ENCODE assay signal across 1 cellular context in the genomic region with DNA sequence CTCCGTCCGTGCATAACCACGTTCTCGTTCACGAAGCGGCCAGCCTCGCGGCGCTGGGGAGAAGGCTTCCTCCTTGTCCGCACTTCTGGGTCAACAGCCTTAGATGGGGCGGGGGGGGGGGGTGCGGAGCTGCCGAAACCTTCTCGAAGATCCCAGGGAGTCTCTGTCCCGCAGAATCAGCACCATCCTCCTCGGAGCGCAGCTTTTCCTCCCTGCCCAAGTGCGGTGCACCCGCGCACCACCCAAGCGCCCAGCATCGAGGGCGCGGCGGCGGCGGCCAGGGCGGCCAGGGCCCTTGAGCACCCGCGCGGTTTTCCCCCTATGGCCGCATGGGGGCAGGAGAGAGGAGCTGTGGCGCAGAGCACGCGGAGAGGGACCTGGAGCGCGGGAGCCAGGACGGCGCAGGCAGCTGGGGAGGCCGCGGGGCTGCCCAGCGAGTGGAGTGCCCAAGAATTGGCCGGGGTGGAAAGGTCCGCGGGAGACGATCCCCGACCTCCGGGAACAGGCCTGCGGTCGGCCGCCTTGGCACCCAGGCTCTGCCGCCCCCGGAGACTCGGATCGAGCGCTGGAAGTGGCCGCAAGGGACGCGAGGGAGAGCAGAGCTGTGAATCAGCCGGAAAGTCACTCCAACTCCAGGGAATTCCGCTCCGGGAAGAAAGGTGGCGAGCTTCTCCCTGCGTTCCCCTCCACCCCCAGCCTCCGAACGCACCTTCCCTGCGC.
A peak's percentile ranks its signal among the peaks of the same experiment; 100 is the strongest.
TF ChIP-seq lines count a peak whose summit lies in the region.

No MANE protein-coding gene starts in this region.

TF ChIP-seq in K562, 482 proteins besides CTCF, POLR2A, EP300 and RAD21 (continues in another document):
- no peak for TF ChIP-seq GTF2A2 (tag; IDR thresholded peaks at IDR 0.05)
- TF ChIP-seq, protein P1, sequence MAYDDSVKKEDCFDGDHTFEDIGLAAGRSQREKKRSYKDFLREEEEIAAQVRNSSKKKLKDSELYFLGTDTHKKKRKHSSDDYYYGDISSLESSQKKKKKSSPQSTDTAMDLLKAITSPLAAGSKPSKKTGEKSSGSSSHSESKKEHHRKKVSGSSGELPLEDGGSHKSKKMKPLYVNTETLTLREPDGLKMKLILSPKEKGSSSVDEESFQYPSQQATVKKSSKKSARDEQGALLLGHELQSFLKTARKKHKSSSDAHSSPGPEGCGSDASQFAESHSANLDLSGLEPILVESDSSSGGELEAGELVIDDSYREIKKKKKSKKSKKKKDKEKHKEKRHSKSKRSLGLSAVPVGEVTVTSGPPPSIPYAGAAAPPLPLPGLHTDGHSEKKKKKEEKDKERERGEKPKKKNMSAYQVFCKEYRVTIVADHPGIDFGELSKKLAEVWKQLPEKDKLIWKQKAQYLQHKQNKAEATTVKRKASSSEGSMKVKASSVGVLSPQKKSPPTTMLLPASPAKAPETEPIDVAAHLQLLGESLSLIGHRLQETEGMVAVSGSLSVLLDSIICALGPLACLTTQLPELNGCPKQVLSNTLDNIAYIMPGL (CRISPR knock-in tag; IDR thresholded peaks at IDR 0.05), result no peak
- TF ChIP-seq ETV6 (IDR thresholded peaks at IDR 0.05; ENCODE audit: borderline replicate concordance in 1 of 2, low read depth in 2 of 2, low read length in 1 of 2), result no peak
- TF ChIP-seq ETV6 (CRISPR knock-in tag; IDR thresholded peaks at IDR 0.05; ENCODE audit: borderline replicate concordance), result no peak
- no peak for TF ChIP-seq RBM22 (IDR thresholded peaks at IDR 0.05; ENCODE audit: low read depth, low read length, poor library complexity, severe bottlenecking)
- TF ChIP-seq JUN (IDR thresholded peaks at IDR 0.05; ENCODE audit: borderline replicate concordance, low read depth, low read length), result no peak
- TF ChIP-seq JUN (CRISPR knock-in tag; IDR thresholded peaks at IDR 0.05; ENCODE audit: borderline replicate concordance), result no peak
- no peak for TF ChIP-seq GTF2F1 (IDR thresholded peaks at IDR 0.05; ENCODE audit: low read depth, low read length)
- TF ChIP-seq TRIM24 (IDR thresholded peaks at IDR 0.05), result no peak
- TF ChIP-seq, protein P2, sequence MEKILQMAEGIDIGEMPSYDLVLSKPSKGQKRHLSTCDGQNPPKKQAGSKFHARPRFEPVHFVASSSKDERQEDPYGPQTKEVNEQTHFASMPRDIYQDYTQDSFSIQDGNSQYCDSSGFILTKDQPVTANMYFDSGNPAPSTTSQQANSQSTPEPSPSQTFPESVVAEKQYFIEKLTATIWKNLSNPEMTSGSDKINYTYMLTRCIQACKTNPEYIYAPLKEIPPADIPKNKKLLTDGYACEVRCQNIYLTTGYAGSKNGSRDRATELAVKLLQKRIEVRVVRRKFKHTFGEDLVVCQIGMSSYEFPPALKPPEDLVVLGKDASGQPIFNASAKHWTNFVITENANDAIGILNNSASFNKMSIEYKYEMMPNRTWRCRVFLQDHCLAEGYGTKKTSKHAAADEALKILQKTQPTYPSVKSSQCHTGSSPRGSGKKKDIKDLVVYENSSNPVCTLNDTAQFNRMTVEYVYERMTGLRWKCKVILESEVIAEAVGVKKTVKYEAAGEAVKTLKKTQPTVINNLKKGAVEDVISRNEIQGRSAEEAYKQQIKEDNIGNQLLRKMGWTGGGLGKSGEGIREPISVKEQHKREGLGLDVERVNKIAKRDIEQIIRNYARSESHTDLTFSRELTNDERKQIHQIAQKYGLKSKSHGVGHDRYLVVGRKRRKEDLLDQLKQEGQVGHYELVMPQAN (IDR thresholded peaks at IDR 0.05; ENCODE audit: borderline replicate concordance), result no peak
- TF ChIP-seq POLR3A (IDR thresholded peaks at IDR 0.05; ENCODE audit: borderline replicate concordance, extremely low read depth, insufficient read depth, insufficient read length), result no peak
- TF ChIP-seq, protein P3, sequence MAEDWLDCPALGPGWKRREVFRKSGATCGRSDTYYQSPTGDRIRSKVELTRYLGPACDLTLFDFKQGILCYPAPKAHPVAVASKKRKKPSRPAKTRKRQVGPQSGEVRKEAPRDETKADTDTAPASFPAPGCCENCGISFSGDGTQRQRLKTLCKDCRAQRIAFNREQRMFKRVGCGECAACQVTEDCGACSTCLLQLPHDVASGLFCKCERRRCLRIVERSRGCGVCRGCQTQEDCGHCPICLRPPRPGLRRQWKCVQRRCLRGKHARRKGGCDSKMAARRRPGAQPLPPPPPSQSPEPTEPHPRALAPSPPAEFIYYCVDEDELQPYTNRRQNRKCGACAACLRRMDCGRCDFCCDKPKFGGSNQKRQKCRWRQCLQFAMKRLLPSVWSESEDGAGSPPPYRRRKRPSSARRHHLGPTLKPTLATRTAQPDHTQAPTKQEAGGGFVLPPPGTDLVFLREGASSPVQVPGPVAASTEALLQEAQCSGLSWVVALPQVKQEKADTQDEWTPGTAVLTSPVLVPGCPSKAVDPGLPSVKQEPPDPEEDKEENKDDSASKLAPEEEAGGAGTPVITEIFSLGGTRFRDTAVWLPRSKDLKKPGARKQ (CRISPR knock-in tag; IDR thresholded peaks at IDR 0.05), result no peak
- TF ChIP-seq, protein P4, sequence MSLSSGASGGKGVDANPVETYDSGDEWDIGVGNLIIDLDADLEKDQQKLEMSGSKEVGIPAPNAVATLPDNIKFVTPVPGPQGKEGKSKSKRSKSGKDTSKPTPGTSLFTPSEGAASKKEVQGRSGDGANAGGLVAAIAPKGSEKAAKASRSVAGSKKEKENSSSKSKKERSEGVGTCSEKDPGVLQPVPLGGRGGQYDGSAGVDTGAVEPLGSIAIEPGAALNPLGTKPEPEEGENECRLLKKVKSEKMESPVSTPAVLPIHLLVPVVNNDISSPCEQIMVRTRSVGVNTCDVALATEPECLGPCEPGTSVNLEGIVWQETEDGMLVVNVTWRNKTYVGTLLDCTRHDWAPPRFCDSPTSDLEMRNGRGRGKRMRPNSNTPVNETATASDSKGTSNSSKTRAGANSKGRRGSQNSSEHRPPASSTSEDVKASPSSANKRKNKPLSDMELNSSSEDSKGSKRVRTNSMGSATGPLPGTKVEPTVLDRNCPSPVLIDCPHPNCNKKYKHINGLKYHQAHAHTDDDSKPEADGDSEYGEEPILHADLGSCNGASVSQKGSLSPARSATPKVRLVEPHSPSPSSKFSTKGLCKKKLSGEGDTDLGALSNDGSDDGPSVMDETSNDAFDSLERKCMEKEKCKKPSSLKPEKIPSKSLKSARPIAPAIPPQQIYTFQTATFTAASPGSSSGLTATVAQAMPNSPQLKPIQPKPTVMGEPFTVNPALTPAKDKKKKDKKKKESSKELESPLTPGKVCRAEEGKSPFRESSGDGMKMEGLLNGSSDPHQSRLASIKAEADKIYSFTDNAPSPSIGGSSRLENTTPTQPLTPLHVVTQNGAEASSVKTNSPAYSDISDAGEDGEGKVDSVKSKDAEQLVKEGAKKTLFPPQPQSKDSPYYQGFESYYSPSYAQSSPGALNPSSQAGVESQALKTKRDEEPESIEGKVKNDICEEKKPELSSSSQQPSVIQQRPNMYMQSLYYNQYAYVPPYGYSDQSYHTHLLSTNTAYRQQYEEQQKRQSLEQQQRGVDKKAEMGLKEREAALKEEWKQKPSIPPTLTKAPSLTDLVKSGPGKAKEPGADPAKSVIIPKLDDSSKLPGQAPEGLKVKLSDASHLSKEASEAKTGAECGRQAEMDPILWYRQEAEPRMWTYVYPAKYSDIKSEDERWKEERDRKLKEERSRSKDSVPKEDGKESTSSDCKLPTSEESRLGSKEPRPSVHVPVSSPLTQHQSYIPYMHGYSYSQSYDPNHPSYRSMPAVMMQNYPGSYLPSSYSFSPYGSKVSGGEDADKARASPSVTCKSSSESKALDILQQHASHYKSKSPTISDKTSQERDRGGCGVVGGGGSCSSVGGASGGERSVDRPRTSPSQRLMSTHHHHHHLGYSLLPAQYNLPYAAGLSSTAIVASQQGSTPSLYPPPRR (CRISPR knock-in tag; IDR thresholded peaks at IDR 0.05; ENCODE audit: borderline replicate concordance), result no peak
- TF ChIP-seq, protein P5, sequence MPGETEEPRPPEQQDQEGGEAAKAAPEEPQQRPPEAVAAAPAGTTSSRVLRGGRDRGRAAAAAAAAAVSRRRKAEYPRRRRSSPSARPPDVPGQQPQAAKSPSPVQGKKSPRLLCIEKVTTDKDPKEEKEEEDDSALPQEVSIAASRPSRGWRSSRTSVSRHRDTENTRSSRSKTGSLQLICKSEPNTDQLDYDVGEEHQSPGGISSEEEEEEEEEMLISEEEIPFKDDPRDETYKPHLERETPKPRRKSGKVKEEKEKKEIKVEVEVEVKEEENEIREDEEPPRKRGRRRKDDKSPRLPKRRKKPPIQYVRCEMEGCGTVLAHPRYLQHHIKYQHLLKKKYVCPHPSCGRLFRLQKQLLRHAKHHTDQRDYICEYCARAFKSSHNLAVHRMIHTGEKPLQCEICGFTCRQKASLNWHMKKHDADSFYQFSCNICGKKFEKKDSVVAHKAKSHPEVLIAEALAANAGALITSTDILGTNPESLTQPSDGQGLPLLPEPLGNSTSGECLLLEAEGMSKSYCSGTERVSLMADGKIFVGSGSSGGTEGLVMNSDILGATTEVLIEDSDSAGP (CRISPR knock-in tag; IDR thresholded peaks at IDR 0.05), result no peak
- TF ChIP-seq, protein P6, sequence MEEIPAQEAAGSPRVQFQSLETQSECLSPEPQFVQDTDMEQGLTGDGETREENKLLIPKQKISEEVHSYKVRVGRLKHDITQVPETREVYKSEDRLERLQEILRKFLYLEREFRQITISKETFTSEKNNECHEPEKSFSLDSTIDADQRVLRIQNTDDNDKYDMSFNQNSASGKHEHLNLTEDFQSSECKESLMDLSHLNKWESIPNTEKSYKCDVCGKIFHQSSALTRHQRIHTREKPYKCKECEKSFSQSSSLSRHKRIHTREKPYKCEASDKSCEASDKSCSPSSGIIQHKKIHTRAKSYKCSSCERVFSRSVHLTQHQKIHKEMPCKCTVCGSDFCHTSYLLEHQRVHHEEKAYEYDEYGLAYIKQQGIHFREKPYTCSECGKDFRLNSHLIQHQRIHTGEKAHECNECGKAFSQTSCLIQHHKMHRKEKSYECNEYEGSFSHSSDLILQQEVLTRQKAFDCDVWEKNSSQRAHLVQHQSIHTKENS (CRISPR knock-in tag; IDR thresholded peaks at IDR 0.05), result no peak
- TF ChIP-seq, protein P7, sequence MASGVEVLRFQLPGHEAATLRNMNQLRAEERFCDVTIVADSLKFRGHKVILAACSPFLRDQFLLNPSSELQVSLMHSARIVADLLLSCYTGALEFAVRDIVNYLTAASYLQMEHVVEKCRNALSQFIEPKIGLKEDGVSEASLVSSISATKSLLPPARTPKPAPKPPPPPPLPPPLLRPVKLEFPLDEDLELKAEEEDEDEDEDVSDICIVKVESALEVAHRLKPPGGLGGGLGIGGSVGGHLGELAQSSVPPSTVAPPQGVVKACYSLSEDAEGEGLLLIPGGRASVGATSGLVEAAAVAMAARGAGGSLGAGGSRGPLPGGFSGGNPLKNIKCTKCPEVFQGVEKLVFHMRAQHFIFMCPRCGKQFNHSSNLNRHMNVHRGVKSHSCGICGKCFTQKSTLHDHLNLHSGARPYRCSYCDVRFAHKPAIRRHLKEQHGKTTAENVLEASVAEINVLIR (CRISPR knock-in tag; IDR thresholded peaks at IDR 0.05), result no peak
- no peak for TF ChIP-seq EZH2 (IDR thresholded peaks at IDR 0.05; ENCODE audit: borderline replicate concordance, low read depth, low read length)
- TF ChIP-seq MBD2 (IDR thresholded peaks at IDR 0.05; ENCODE audit: borderline replicate concordance, low read depth), result no peak
- no peak for TF ChIP-seq ZFX (CRISPR knock-in tag; IDR thresholded peaks at IDR 0.05)
- no peak for TF ChIP-seq KDM4B (IDR thresholded peaks at IDR 0.05; ENCODE audit: borderline replicate concordance in 2 of 2, low read depth in 1 of 2)
- TF ChIP-seq KLF1 (tag; IDR thresholded peaks at IDR 0.05), result no peak
- peak; percentile 73; the same call in 1 of the 2 replicates for TF ChIP-seq NR3C1 (CRISPR knock-in tag; IDR thresholded peaks at IDR 0.05)
- no peak for TF ChIP-seq TCF3 (CRISPR knock-in tag; IDR thresholded peaks at IDR 0.05)
- TF ChIP-seq PRPF4 (IDR thresholded peaks at IDR 0.05; ENCODE audit: insufficient read depth, low read depth, low read length, poor library complexity, severe bottlenecking), result no peak
- TF ChIP-seq, protein P8, sequence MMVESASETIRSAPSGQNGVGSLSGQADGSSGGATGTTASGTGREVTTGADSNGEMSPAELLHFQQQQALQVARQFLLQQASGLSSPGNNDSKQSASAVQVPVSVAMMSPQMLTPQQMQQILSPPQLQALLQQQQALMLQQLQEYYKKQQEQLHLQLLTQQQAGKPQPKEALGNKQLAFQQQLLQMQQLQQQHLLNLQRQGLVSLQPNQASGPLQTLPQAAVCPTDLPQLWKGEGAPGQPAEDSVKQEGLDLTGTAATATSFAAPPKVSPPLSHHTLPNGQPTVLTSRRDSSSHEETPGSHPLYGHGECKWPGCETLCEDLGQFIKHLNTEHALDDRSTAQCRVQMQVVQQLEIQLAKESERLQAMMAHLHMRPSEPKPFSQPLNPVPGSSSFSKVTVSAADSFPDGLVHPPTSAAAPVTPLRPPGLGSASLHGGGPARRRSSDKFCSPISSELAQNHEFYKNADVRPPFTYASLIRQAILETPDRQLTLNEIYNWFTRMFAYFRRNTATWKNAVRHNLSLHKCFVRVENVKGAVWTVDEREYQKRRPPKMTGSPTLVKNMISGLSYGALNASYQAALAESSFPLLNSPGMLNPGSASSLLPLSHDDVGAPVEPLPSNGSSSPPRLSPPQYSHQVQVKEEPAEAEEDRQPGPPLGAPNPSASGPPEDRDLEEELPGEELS (CRISPR knock-in tag; IDR thresholded peaks at IDR 0.05; ENCODE audit: borderline replicate concordance), result no peak
- TF ChIP-seq HCFC1 (IDR thresholded peaks at IDR 0.05; ENCODE audit: low read depth, low read length), result no peak
- no peak for TF ChIP-seq PTRF (tag; IDR thresholded peaks at IDR 0.05)
- TF ChIP-seq RFX5 (IDR thresholded peaks at IDR 0.05; ENCODE audit: low read depth, low read length), result no peak
- TF ChIP-seq HNRNPK (IDR thresholded peaks at IDR 0.05; ENCODE audit: low read depth, low read length, poor library complexity, severe bottlenecking), result no peak
- TF ChIP-seq CBX2 (IDR thresholded peaks at IDR 0.05; ENCODE audit: insufficient read depth, low read length, poor library complexity, severe bottlenecking), result no peak
- no peak for TF ChIP-seq BDP1 (IDR thresholded peaks at IDR 0.05; ENCODE audit: insufficient read depth, insufficient read length)
- no peak for TF ChIP-seq BRF1 (IDR thresholded peaks at IDR 0.05; ENCODE audit: borderline replicate concordance, extremely low read depth, insufficient read length)
- TF ChIP-seq NR2C1 (IDR thresholded peaks at IDR 0.05), result no peak
- TF ChIP-seq NR2C1 (tag; IDR thresholded peaks at IDR 0.05), result no peak
- no peak for TF ChIP-seq ATF7 (IDR thresholded peaks at IDR 0.05)
- TF ChIP-seq, protein P9, sequence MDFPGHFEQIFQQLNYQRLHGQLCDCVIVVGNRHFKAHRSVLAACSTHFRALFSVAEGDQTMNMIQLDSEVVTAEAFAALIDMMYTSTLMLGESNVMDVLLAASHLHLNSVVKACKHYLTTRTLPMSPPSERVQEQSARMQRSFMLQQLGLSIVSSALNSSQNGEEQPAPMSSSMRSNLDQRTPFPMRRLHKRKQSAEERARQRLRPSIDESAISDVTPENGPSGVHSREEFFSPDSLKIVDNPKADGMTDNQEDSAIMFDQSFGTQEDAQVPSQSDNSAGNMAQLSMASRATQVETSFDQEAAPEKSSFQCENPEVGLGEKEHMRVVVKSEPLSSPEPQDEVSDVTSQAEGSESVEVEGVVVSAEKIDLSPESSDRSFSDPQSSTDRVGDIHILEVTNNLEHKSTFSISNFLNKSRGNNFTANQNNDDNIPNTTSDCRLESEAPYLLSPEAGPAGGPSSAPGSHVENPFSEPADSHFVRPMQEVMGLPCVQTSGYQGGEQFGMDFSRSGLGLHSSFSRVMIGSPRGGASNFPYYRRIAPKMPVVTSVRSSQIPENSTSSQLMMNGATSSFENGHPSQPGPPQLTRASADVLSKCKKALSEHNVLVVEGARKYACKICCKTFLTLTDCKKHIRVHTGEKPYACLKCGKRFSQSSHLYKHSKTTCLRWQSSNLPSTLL (IDR thresholded peaks at IDR 0.05), result no peak
